ENCODE assay signal across 1 cellular context in genomic region chr2:58046585-58047372, GRCh38.
A peak's percentile ranks its signal among the peaks of the same experiment; 100 is the strongest.
TF ChIP-seq lines count a peak whose summit lies in the region.

Gene VRK2, plus strand, starts transcription at chr2:58046806. Its CDS starts 2,026 bp downstream, at chr2:58048832.

TF ChIP-seq in HepG2, 621 proteins besides CTCF, POLR2A, EP300 and RAD21 (continued from another document and continues in another):
- TF ChIP-seq ZNF318 (CRISPR knock-in tag; IDR thresholded peaks at IDR 0.05) (peak; percentile 93), MYNN (CRISPR knock-in tag; IDR thresholded peaks at IDR 0.05; ENCODE audit: low read depth) (peak; percentile 64; the same call in 1 of the 2 replicates), ZNF501 (CRISPR knock-in tag; IDR thresholded peaks at IDR 0.05) (peak; percentile 98), ZNF563 (CRISPR knock-in tag; IDR thresholded peaks at IDR 0.05) (peak; percentile 96), ZFP41 (CRISPR knock-in tag; IDR thresholded peaks at IDR 0.05; ENCODE audit: borderline replicate concordance) (peak; percentile 92; the same call in 1 of the 2 replicates), NBN (conservative IDR thresholded peaks at IDR 0.05) (no peak), HNF1B (CRISPR knock-in tag; IDR thresholded peaks at IDR 0.05) (peak; percentile 16; the same call in 1 of the 2 replicates), NCOR1 (IDR thresholded peaks at IDR 0.05; ENCODE audit: borderline replicate concordance, low read length) (0 out of 2 replicates have a peak, but pooled peaks have one; percentile 20), ZNF276 (CRISPR knock-in tag; IDR thresholded peaks at IDR 0.05; ENCODE audit: low read depth) (peak; percentile 94), ERF (CRISPR knock-in tag; IDR thresholded peaks at IDR 0.05) (peak; percentile 88), MEIS2 (CRISPR knock-in tag; IDR thresholded peaks at IDR 0.05) (peak; percentile 96), ZKSCAN1 (IDR thresholded peaks at IDR 0.05; ENCODE audit: low read length) (no peak), ZNF652 (CRISPR knock-in tag; IDR thresholded peaks at IDR 0.05; ENCODE audit: borderline replicate concordance, low read depth) (peak; percentile 86), ZBTB21 (CRISPR knock-in tag; IDR thresholded peaks at IDR 0.05) (no peak), ZNF30 (CRISPR knock-in tag; IDR thresholded peaks at IDR 0.05) (peak; percentile 99), PLRG1 (conservative IDR thresholded peaks at IDR 0.05) (no peak), ELK4 (CRISPR knock-in tag; IDR thresholded peaks at IDR 0.05; ENCODE audit: borderline replicate concordance) (peak; percentile 50; the same call in 1 of the 2 replicates), NR3C1 (CRISPR knock-in tag; IDR thresholded peaks at IDR 0.05) (no peak), TP53 (CRISPR knock-in tag; conservative IDR thresholded peaks at IDR 0.05) (0 out of 2 replicates have a peak, but pooled peaks have one; percentile 51), ATAD3A (CRISPR knock-in tag; IDR thresholded peaks at IDR 0.05) (no peak), ZNF296 (CRISPR knock-in tag; conservative IDR thresholded peaks at IDR 0.05) (peak; percentile 89), TCF7L2 (IDR thresholded peaks at IDR 0.05; ENCODE audit: low read depth, low read length) (no peak), IKZF4 (CRISPR knock-in tag; IDR thresholded peaks at IDR 0.05; ENCODE audit: borderline replicate concordance, low read depth, not compliant biosample characterization) (peak; percentile 80), SMAD1 (CRISPR knock-in tag; IDR thresholded peaks at IDR 0.05; ENCODE audit: borderline replicate concordance, low read depth) (peak; percentile 86; the same call in 1 of the 2 replicates), YY1 (IDR thresholded peaks at IDR 0.05; ENCODE audit: insufficient read depth, insufficient replicate concordance, low read depth, low read length) (peak; percentile 74), SYNCRIP (IDR thresholded peaks at IDR 0.05; ENCODE audit: insufficient read depth, low read depth, low read length) (no peak), ZBTB44 (CRISPR knock-in tag; IDR thresholded peaks at IDR 0.05) (peak; percentile 54), ATF7-NPFF (CRISPR knock-in tag; IDR thresholded peaks at IDR 0.05; ENCODE audit: low read depth) (peak; percentile 78), IRF2 (CRISPR knock-in tag; IDR thresholded peaks at IDR 0.05) (peak; percentile 72; the same call in 1 of the 2 replicates), ZNF7 (CRISPR knock-in tag; IDR thresholded peaks at IDR 0.05) (peak; percentile 41; the same call in 1 of the 2 replicates), RFXAP (CRISPR knock-in tag; IDR thresholded peaks at IDR 0.05; ENCODE audit: borderline replicate concordance) (peak; percentile 93), SIN3B (IDR thresholded peaks at IDR 0.05; ENCODE audit: low read length) (no peak)
- TF ChIP-seq, protein P1, sequence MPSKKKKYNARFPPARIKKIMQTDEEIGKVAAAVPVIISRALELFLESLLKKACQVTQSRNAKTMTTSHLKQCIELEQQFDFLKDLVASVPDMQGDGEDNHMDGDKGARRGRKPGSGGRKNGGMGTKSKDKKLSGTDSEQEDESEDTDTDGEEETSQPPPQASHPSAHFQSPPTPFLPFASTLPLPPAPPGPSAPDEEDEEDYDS (CRISPR knock-in tag; IDR thresholded peaks at IDR 0.05): peak; percentile 92
- TF ChIP-seq, protein P2, sequence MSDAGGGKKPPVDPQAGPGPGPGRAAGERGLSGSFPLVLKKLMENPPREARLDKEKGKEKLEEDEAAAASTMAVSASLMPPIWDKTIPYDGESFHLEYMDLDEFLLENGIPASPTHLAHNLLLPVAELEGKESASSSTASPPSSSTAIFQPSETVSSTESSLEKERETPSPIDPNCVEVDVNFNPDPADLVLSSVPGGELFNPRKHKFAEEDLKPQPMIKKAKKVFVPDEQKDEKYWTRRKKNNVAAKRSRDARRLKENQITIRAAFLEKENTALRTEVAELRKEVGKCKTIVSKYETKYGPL (CRISPR knock-in tag; IDR thresholded peaks at IDR 0.05): peak; percentile 82
- TF ChIP-seq, protein P3, sequence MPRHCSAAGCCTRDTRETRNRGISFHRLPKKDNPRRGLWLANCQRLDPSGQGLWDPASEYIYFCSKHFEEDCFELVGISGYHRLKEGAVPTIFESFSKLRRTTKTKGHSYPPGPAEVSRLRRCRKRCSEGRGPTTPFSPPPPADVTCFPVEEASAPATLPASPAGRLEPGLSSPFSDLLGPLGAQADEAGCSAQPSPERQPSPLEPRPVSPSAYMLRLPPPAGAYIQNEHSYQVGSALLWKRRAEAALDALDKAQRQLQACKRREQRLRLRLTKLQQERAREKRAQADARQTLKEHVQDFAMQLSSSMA (CRISPR knock-in tag; IDR thresholded peaks at IDR 0.05): peak; percentile 97
- TF ChIP-seq, protein P4, sequence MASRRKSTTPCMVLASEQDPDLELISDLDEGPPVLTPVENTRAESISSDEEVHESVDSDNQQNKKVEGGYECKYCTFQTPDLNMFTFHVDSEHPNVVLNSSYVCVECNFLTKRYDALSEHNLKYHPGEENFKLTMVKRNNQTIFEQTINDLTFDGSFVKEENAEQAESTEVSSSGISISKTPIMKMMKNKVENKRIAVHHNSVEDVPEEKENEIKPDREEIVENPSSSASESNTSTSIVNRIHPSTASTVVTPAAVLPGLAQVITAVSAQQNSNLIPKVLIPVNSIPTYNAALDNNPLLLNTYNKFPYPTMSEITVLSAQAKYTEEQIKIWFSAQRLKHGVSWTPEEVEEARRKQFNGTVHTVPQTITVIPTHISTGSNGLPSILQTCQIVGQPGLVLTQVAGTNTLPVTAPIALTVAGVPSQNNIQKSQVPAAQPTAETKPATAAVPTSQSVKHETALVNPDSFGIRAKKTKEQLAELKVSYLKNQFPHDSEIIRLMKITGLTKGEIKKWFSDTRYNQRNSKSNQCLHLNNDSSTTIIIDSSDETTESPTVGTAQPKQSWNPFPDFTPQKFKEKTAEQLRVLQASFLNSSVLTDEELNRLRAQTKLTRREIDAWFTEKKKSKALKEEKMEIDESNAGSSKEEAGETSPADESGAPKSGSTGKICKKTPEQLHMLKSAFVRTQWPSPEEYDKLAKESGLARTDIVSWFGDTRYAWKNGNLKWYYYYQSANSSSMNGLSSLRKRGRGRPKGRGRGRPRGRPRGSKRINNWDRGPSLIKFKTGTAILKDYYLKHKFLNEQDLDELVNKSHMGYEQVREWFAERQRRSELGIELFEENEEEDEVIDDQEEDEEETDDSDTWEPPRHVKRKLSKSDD (CRISPR knock-in tag; IDR thresholded peaks at IDR 0.05; ENCODE audit: low read depth): peak; percentile 47; the same call in 1 of the 2 replicates
- TF ChIP-seq, protein P5, sequence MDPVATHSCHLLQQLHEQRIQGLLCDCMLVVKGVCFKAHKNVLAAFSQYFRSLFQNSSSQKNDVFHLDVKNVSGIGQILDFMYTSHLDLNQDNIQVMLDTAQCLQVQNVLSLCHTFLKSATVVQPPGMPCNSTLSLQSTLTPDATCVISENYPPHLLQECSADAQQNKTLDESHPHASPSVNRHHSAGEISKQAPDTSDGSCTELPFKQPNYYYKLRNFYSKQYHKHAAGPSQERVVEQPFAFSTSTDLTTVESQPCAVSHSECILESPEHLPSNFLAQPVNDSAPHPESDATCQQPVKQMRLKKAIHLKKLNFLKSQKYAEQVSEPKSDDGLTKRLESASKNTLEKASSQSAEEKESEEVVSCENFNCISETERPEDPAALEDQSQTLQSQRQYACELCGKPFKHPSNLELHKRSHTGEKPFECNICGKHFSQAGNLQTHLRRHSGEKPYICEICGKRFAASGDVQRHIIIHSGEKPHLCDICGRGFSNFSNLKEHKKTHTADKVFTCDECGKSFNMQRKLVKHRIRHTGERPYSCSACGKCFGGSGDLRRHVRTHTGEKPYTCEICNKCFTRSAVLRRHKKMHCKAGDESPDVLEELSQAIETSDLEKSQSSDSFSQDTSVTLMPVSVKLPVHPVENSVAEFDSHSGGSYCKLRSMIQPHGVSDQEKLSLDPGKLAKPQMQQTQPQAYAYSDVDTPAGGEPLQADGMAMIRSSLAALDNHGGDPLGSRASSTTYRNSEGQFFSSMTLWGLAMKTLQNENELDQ (CRISPR knock-in tag; IDR thresholded peaks at IDR 0.05; ENCODE audit: borderline replicate concordance): peak; percentile 88
